13 cellular contexts compared by ENCODE assay signal in the genomic region with DNA sequence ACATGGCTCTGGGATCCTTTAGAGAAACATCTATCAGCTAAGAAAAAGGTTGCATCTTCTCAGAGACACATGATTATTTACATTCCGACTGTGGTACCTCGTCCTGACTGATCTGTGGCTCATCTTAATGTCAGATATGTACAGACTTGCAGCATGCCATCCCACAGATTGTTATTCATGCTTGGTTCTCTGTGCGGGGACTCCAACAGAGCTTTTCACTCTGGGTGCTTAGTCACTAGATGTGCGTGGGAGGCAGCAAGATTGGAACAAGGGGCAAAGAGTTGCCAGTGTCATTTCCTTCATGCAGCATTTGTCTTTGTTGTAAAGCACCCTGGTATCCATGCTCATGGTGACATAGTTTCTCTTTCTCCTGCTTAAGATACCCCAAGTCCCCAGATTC.
DNase-seq lines count a peak whose midpoint lies in the region; ATAC-seq, FAIRE-seq and TF ChIP-seq lines count a peak whose summit lies in the region.
"Had no signal": no experiment of that assay in that cellular context is flagged by ENCODE, and none has a peak within 500 bp of the region (broad histone marks: within the 10 kb centered on the region; RNA-seq: fewer than 3 reads in every experiment).

No MANE protein-coding gene starts in this region.

- no peaks in the 10 kb centered on the region for H3K9me3 ChIP-seq in heart left ventricle

- peak; percentile 40 for DNase-seq in AG08396 (ENCODE audit: low spot score)
- peak; percentile 7 for DNase-seq in M059J (ENCODE audit: low read depth)
- peak; percentile 18 for DNase-seq in amniotic stem cell (lab: John Stamatoyannopoulos, UW)
- DNase-seq in renal cortical epithelial cell (ENCODE audit: low read depth) = peak; percentile 35
- DNase-seq in heart left ventricle = no peak
- no peak for DNase-seq in Right ventricle myocardium inferior (ENCODE audit: missing footprints)
- no peak for DNase-seq in frontal cortex (ENCODE audit: low spot score in 2 of 2)
- DNase-seq: activated B cell treated with CpG ODN at 0.5 μM for 24 hours, DND-41, hippocampal formation, NCI-H526 treated with DMSO at 0.1 percent for 48 hours had no signal

- H3K4me3 ChIP-seq in heart left ventricle = no peak overlapping the region

- WGBS in heart left ventricle, 4 donors = 79 to 88% (median 85%) methylated on average over 4 of the region's 4 CpGs

- no peak overlapping the region for H3K27ac ChIP-seq in heart left ventricle
- H3K27ac ChIP-seq: parathyroid adenoma had no signal

- no peaks in the 10 kb centered on the region for H3K27me3 ChIP-seq in heart left ventricle

- no peak for TF ChIP-seq POLR2A in heart left ventricle (IDR thresholded peaks at IDR 0.05)

- no peaks in the 10 kb centered on the region for H3K36me3 ChIP-seq in heart left ventricle

- no peaks in the 10 kb centered on the region for H3K4me1 ChIP-seq in heart left ventricle
- H3K4me1 ChIP-seq: parathyroid adenoma had no signal

- no peak for TF ChIP-seq CTCF in heart left ventricle (IDR thresholded peaks at IDR 0.05)

- no peak for FAIRE-seq in frontal cortex (lab: Jason Lieb, UNC)

- intact Hi-C loops in heart left ventricle (cut with DNase I) (no loop called here), Right ventricle myocardium inferior (cut with DNase I) (no loop called here)

- ATAC-seq in heart left ventricle (no peak), Right ventricle myocardium inferior (no peak), HG03442 (IDR thresholded peaks at IDR 0.05; ENCODE audit: unreplicated experiment) (no peak)

Comparison
In these comparisons a context has a peak if more than half of its experiments do, and no peak if none do; other contexts are left out.
1. DNase-seq: peak in AG08396 (single experiment), M059J (single experiment), amniotic stem cell (single experiment) and renal cortical epithelial cell (single experiment); none in heart left ventricle (0 of 5), Right ventricle myocardium inferior (single experiment) and frontal cortex (0 of 2).